ENCODE assay signal across 16 cellular contexts in the genomic region with DNA sequence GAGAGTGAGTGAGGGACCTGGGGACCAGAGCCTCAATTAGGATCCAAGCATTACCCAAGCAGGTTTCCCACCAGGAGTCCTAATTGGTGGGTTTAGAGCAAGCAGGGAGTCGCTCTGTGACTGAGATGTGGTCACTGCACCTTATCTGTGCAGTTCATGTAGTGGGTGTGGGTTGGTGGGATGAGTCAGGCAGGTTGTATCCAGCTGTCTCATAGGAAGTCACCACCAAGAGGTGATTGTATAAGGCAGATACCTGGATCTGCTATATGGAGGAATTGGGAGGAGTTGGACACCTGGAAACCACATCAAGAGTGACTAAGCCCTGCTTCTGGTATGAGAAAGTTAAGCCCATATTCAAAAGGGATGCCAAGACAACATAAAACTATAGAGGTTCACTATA.
A peak's percentile ranks its signal among the peaks of the same experiment; 100 is the strongest.
DNase-seq lines count a peak whose midpoint lies in the region; ATAC-seq and TF ChIP-seq lines count a peak whose summit lies in the region.
"Had no signal": no experiment of that assay in that cellular context is flagged by ENCODE, and none has a peak within 500 bp of the region (broad histone marks: within the 10 kb centered on the region; RNA-seq: fewer than 3 reads in every experiment).

No MANE protein-coding gene starts in this region.

- no peaks in the 10 kb centered on the region for H3K4me1 ChIP-seq in foreskin keratinocyte

- H3K4me3 Mint-ChIP-seq in stimulated activated memory B cell treated with anti-CD40 and anti-IgM and Interleukin-4, amounts not matched to agents 10 μg/mL and 1 μg/mL and 100 μg/mL, for 72 hours = no peak overlapping the region

- H3K27ac ChIP-seq in foreskin keratinocyte = no peak overlapping the region

- H3K27ac Mint-ChIP-seq in stimulated activated memory B cell treated with anti-CD40 and anti-IgM and Interleukin-4, amounts not matched to agents 10 μg/mL and 1 μg/mL and 100 μg/mL, for 72 hours = no peak overlapping the region
- H3K27ac Mint-ChIP-seq: IgD-negative memory B cell had no signal

- peaks cover 7% of the 10 kb centered on the region for H3K9me3 Mint-ChIP-seq in stimulated activated memory B cell treated with anti-CD40 and anti-IgM and Interleukin-4, amounts not matched to agents 10 μg/mL and 1 μg/mL and 100 μg/mL, for 72 hours

- DNase-seq in Daoy (ENCODE audit: low read depth) (peak; percentile 5), SW480 (ENCODE audit: low spot score) (peak; percentile 94), foreskin keratinocyte (peak; percentile 87 to 95), NOMO-1 treated with DMSO at 0.1 percent for 48 hours (lab: John Stamatoyannopoulos, UW; ENCODE audit: unreplicated experiment) (no peak), NCI-H446 (lab: John Stamatoyannopoulos, UW) (no peak)
- no peak for DNase-seq in stimulated activated naive CD8-positive, alpha-beta T cell treated with anti-CD3 and anti-CD28 coated beads, Interleukin-15, Interleukin-2, amounts not matched to agents 100 U/mL and 50 U/mL, for 24 hours
- DNase-seq: C1 segment of cervical spinal cord, GF-D8, H7, NCI-H1417, NCI-H187 treated with DMSO at 0.1 percent for 48 hours, NCI-H510A, NCI-H82 had no signal

- H3K4me1 Mint-ChIP-seq in stimulated activated memory B cell treated with anti-CD40 and anti-IgM and Interleukin-4, amounts not matched to agents 10 μg/mL and 1 μg/mL and 100 μg/mL, for 72 hours = no peaks in the 10 kb centered on the region
- H3K4me1 Mint-ChIP-seq: IgD-negative memory B cell had no signal

- no peaks in the 10 kb centered on the region for H3K36me3 Mint-ChIP-seq in stimulated activated memory B cell treated with anti-CD40 and anti-IgM and Interleukin-4, amounts not matched to agents 10 μg/mL and 1 μg/mL and 100 μg/mL, for 72 hours
- H3K36me3 Mint-ChIP-seq: IgD-negative memory B cell had no signal

- TF ChIP-seq CTCF in foreskin keratinocyte (conservative IDR thresholded peaks at IDR 0.05) = no peak

- peak; percentile 100 for ATAC-seq in foreskin keratinocyte
- peak; percentile 24 for ATAC-seq in stimulated activated memory B cell treated with anti-CD40 and anti-IgM and Interleukin-4, amounts not matched to agents 10 μg/mL and 1 μg/mL and 100 μg/mL, for 72 hours
- ATAC-seq in stimulated activated naive CD8-positive, alpha-beta T cell treated with anti-CD3 and anti-CD28 coated beads, Interleukin-15, Interleukin-2, amounts not matched to agents 100 U/mL and 50 U/mL, for 24 hours = no peak
- ATAC-seq: Right ventricle myocardium inferior had no signal

- H3K27me3 ChIP-seq in foreskin keratinocyte = peaks cover 7% of the 10 kb centered on the region

- H3K27me3 Mint-ChIP-seq in stimulated activated memory B cell treated with anti-CD40 and anti-IgM and Interleukin-4, amounts not matched to agents 10 μg/mL and 1 μg/mL and 100 μg/mL, for 72 hours = no peaks in the 10 kb centered on the region
- H3K27me3 Mint-ChIP-seq: IgD-negative memory B cell had no signal

Comparison
In these comparisons a context has a peak if more than half of its experiments do, and no peak if none do; other contexts are left out.
1. DNase-seq: peak in Daoy (single experiment), SW480 (single experiment) and foreskin keratinocyte (2 of 2); none in NOMO-1 treated with DMSO at 0.1 percent for 48 hours (single experiment), stimulated activated naive CD8-positive, alpha-beta T cell treated with anti-CD3 and anti-CD28 coated beads, Interleukin-15, Interleukin-2, amounts not matched to agents 100 U/mL and 50 U/mL, for 24 hours (single experiment) and NCI-H446 (0 of 2).